ENCODE assay signal across 6 cellular contexts in genomic region chr5:177403194-177403825, GRCh38. TPM values are rescaled to one million over a fixed set of nuclear protein-coding genes. Genes with fewer than 3 reads are reported as not detected.
A peak's percentile ranks its signal among the peaks of the same experiment; 100 is the strongest.
DNase-seq lines count a peak whose midpoint lies in the region; ATAC-seq, FAIRE-seq and TF ChIP-seq lines count a peak whose summit lies in the region.

No MANE protein-coding gene starts in this region.

- no peak overlapping the region for H3K27ac ChIP-seq in kidney (ENCODE audit: low read depth in 2 of 2, low read length in 2 of 2)

- H3K4me1 Mint-ChIP-seq in activated T-cell treated with anti-CD3 and anti-CD28 coated beads, Interleukin-2, amount 50 U/mL, for 24 hours (ENCODE audit: low read depth) = peaks cover 33% of the 10 kb centered on the region

- no peak for DNase-seq in activated T-cell treated with anti-CD3 and anti-CD28 coated beads, Interleukin-2, amount 50 U/mL, for 24 hours
- DNase-seq in kidney = peak; percentile 78
- DNase-seq in cerebellar nuclear complex (lab: John Stamatoyannopoulos, UW) = no peak

- no peaks in the 10 kb centered on the region for H3K36me3 ChIP-seq in kidney (ENCODE audit: control insufficient read depth in 1 of 2, insufficient read depth in 2 of 2, low read length in 2 of 2)

- intact Hi-C loops in kidney (cut with DNase I) = no loop called here

- peaks cover 27% of the 10 kb centered on the region for H3K27me3 Mint-ChIP-seq in activated T-cell treated with anti-CD3 and anti-CD28 coated beads, Interleukin-2, amount 50 U/mL, for 24 hours

- no peaks in the 10 kb centered on the region for H3K9me3 Mint-ChIP-seq in activated T-cell treated with anti-CD3 and anti-CD28 coated beads, Interleukin-2, amount 50 U/mL, for 24 hours

- TF ChIP-seq CTCF in kidney (IDR thresholded peaks at IDR 0.05; ENCODE audit: borderline replicate concordance, extremely low read depth, insufficient read depth) = no peak

- peaks cover 0 to 32% of the 10 kb centered on the region in 2 donors for H3K4me1 ChIP-seq in kidney (ENCODE audit: control insufficient read depth in 1 of 2, insufficient read depth in 1 of 2, low read depth in 1 of 2, low read length in 2 of 2)

- ATAC-seq in GM19043 (IDR thresholded peaks at IDR 0.05; ENCODE audit: low read depth, unreplicated experiment) (peak; percentile 9), HG03442 (IDR thresholded peaks at IDR 0.05; ENCODE audit: unreplicated experiment) (peak; percentile 13), HG02610 (IDR thresholded peaks at IDR 0.05; ENCODE audit: unreplicated experiment) (no peak)

- no peak for FAIRE-seq in kidney (lab: Jason Lieb, UNC)

- no peaks in the 10 kb centered on the region for H3K9me3 ChIP-seq in kidney (ENCODE audit: control insufficient read depth in 1 of 2, low read length in 2 of 2)

- peak overlapping the region in 1 of 2 donors; percentile 51 for H3K4me3 ChIP-seq in kidney (ENCODE audit: low read length in 2 of 2)

- H3K4me3 Mint-ChIP-seq in activated T-cell treated with anti-CD3 and anti-CD28 coated beads, Interleukin-2, amount 50 U/mL, for 24 hours = peak overlapping the region; percentile 77

- no peak overlapping the region for H3K27ac Mint-ChIP-seq in activated T-cell treated with anti-CD3 and anti-CD28 coated beads, Interleukin-2, amount 50 U/mL, for 24 hours

- H3K9ac ChIP-seq in kidney (ENCODE audit: low read length in 2 of 2) = peak overlapping the region in 1 of 2 donors; percentile 12

- H3K36me3 Mint-ChIP-seq in activated T-cell treated with anti-CD3 and anti-CD28 coated beads, Interleukin-2, amount 50 U/mL, for 24 hours (ENCODE audit: low read depth) = no peaks in the 10 kb centered on the region

RNA-seq across cellular contexts. Expression of gene PFN3, which starts 2.8 kb away (rescaled TPM):
- not detected for total RNA-seq in kidney
- not detected for polyA plus RNA-seq in kidney (ENCODE audit: insufficient read depth, low read depth, low replicate concordance)

RNA-seq across cellular contexts. Expression of gene F12, which starts 6.1 kb away (rescaled TPM):
- 4.2 TPM for total RNA-seq in kidney
- polyA plus RNA-seq in kidney (ENCODE audit: insufficient read depth, low read depth, low replicate concordance) = 3.1 TPM

RNA-seq across cellular contexts. Expression of gene SLC34A1, which starts 19.1 kb away (rescaled TPM):
- 0.91 TPM for total RNA-seq in kidney
- polyA plus RNA-seq in kidney (ENCODE audit: insufficient read depth, low read depth, low replicate concordance) = 211 TPM

RNA-seq across cellular contexts. Expression of gene GRK6, which starts 23.2 kb away (rescaled TPM):
- total RNA-seq in kidney = 37.8 TPM
- 9.6 TPM for polyA plus RNA-seq in kidney (ENCODE audit: insufficient read depth, low read depth, low replicate concordance)

RNA-seq across cellular contexts. Expression of gene PRR7, which starts 43.3 kb away (rescaled TPM):
- total RNA-seq in kidney = 5.5 TPM
- polyA plus RNA-seq in kidney (ENCODE audit: insufficient read depth, low read depth, low replicate concordance) = 1.6 TPM
